In the genomic region with DNA sequence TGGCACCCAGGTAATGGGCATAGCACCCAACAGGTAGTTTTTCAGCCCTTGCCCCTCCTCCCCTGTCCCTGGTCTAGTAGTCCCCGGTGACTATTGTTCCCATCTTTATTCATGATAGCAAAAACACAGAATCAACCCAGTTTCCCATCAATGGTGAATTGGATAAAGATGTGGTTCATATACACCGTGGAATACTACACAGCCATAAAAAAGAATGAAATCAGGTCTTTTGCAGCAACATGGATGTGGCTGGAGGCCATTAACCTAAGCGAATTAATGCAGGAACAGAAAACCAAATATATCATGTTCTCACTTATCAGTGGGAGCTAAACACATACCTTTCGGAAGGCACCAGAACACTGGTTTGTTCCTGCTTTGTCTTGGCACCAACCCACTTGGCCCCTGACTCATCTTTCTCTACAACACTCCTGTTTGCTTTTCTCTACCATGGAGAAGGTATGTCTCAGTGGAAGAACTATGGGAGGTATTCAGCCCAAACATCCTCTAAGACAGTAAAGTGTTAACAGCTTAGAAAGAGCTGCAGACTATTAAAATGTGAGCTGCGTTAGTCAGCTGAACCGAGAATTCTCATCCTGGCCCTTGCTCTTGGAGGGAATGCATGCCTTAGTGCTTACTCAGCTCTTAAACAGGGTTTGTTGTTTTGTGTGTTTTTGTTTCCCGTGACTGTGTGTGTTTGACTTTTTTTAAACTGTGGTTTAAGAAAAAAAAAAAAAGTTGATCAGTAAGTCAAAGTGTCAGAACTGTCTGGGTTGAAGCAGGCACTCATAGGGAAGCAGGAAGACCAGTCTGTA, we compare ENCODE assay signal across 8 cellular contexts.
DNase-seq lines count a peak whose midpoint lies in the region; ATAC-seq and TF ChIP-seq lines count a peak whose summit lies in the region.

No MANE protein-coding gene starts in this region.

- H3K27ac ChIP-seq in CD8-positive, alpha-beta T cell (ENCODE audit: low read depth, low read length), result no peak overlapping the region
- peak overlapping the region; percentile 59 for H3K27ac ChIP-seq in skeletal muscle tissue (ENCODE audit: low read depth, low read length)

- H3K4me3 ChIP-seq in CD8-positive, alpha-beta T cell (ENCODE audit: low read depth, low read length), result no peak overlapping the region
- no peak overlapping the region for H3K4me3 ChIP-seq in skeletal muscle tissue (ENCODE audit: low read length in 3 of 3)

- no peaks in the 10 kb centered on the region for H3K9me3 Mint-ChIP-seq in CD8-positive, alpha-beta T cell

- no peaks in the 10 kb centered on the region for H3K27me3 ChIP-seq in CD8-positive, alpha-beta T cell (ENCODE audit: insufficient read depth, low read length)
- no peaks in the 10 kb centered on the region for H3K27me3 ChIP-seq in skeletal muscle tissue (ENCODE audit: control insufficient read depth in 3 of 3, insufficient read depth in 3 of 3, low read length in 3 of 3)

- no peaks in the 10 kb centered on the region for H3K9me3 ChIP-seq in CD8-positive, alpha-beta T cell (ENCODE audit: low read length)
- no peaks in the 10 kb centered on the region for H3K9me3 ChIP-seq in skeletal muscle tissue (ENCODE audit: control insufficient read depth in 3 of 3, low read length in 3 of 3)

- CTCF ChIA-PET in CD8-positive, alpha-beta T cell (lab: Charles Lee), result interaction anchor here (0.7 to 1.9 kb wide), 3 partner anchors 8 to 158 kb away, joined by 3 to 12 read pairs (median 3); no protein-coding TSS in a partner anchor

- no peaks in the 10 kb centered on the region for H3K36me3 Mint-ChIP-seq in CD8-positive, alpha-beta T cell

- H3K4me3 Mint-ChIP-seq in CD8-positive, alpha-beta T cell, result peak overlapping the region; percentile 70

- H3K4me1 ChIP-seq in CD8-positive, alpha-beta T cell (ENCODE audit: insufficient read depth, low read length), result peaks cover 44% of the 10 kb centered on the region
- peaks cover 28 to 34% (median 33%) of the 10 kb centered on the region in 3 donors for H3K4me1 ChIP-seq in skeletal muscle tissue (ENCODE audit: control insufficient read depth in 3 of 3, insufficient read depth in 3 of 3, low read length in 3 of 3)

- ATAC-seq in CD8-positive, alpha-beta T cell, result peak; percentile 60

- no peaks in the 10 kb centered on the region for H3K36me3 ChIP-seq in CD8-positive, alpha-beta T cell (ENCODE audit: insufficient read depth, low read length)
- H3K36me3 ChIP-seq in skeletal muscle tissue (ENCODE audit: control insufficient read depth in 3 of 3, insufficient read depth in 3 of 3, low read length in 3 of 3), result no peaks in the 10 kb centered on the region

- TF ChIP-seq CTCF in CD8-positive, alpha-beta T cell (IDR thresholded peaks at IDR 0.05), result no peak

- H3K9ac ChIP-seq in skeletal muscle tissue (ENCODE audit: low read depth in 1 of 3, low read length in 3 of 3), result peak overlapping the region in 2 of 3 donors; percentile 35 to 52

- POLR2A ChIA-PET in CD8-positive, alpha-beta T cell (lab: Charles Lee), result interaction anchor here (0.7 to 2.7 kb wide), 5 partner anchors 18 to 202 kb away, joined by 3 to 7 read pairs (median 6); no protein-coding TSS in a partner anchor

- H3K27ac Mint-ChIP-seq in CD8-positive, alpha-beta T cell, result peak overlapping the region; percentile 74

- H3K27me3 Mint-ChIP-seq in CD8-positive, alpha-beta T cell (ENCODE audit: low read depth), result no peaks in the 10 kb centered on the region

- intact Hi-C loops in CD8-positive, alpha-beta T cell (cut with DNase I, micrococcal nuclease), result loop anchor here in 1 of 2 experiments (2.0 to 10.0 kb wide), 3 partner anchors 37 to 149 kb away; no protein-coding TSS in a partner anchor

- peak in 1 of 7 experiments; percentile 47 for DNase-seq in CD8-positive, alpha-beta T cell
- DNase-seq in LHCN-M2 (ENCODE audit: low read depth) (peak; percentile 98), astrocyte of the hippocampus (ENCODE audit: low read depth, low spot score) (peak; percentile 97), iPS-NIHi11 (ENCODE audit: low spot score) (peak; percentile 28), NCI-H748 (lab: John Stamatoyannopoulos, UW; ENCODE audit: unreplicated experiment) (no peak), NCI-H526 treated with DMSO at 0.1 percent for 48 hours (lab: John Stamatoyannopoulos, UW) (no peak), NAMALWA (ENCODE audit: low spot score) (no peak)

- peaks cover 45% of the 10 kb centered on the region for H3K4me1 Mint-ChIP-seq in CD8-positive, alpha-beta T cell (ENCODE audit: low read depth)

Comparison
In these comparisons a context has a peak if more than half of its experiments do, and no peak if none do; other contexts are left out.
1. DNase-seq: peak in LHCN-M2 (single experiment), astrocyte of the hippocampus (single experiment) and iPS-NIHi11 (single experiment); none in NCI-H748 (single experiment), NCI-H526 treated with DMSO at 0.1 percent for 48 hours (single experiment) and NAMALWA (single experiment).